Comparison of ENCODE assay signal across 21 cellular contexts in the genomic region with DNA sequence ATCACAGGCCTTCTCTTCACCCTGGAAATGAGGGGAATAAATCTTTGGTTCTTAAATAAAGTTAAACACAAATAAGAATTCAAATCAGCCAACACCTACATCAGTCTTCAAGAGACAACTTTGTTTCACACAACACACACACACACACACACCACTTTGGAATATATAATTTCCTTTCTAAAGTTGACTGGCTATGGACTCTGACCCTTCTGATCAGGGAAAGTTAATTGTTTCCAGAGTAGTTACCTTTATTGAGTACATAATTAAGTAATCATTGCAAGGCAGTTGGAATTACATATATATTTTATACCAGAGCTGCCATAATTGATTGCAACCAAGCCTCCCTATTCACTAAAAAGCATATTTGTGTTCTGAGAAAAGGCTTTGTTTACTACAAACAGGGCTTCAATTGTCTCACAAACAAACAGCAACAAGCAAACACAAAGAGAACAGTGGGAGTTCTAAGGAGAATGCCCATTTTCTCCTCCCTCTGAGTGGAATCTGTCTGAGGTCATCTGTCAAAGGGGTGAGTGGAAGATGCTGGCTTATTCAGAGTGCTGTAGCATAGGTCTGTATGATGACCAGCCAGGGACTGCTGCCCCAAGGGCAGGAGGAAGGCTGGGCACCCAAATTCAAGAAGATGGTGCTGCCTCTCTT.
DNase-seq lines count a peak whose midpoint lies in the region; ATAC-seq and TF ChIP-seq lines count a peak whose summit lies in the region.
"Had no signal": no experiment of that assay in that cellular context is flagged by ENCODE, and none has a peak within 500 bp of the region (broad histone marks: within the 10 kb centered on the region; RNA-seq: fewer than 3 reads in every experiment).

No MANE protein-coding gene starts in this region.

- H3K36me3 ChIP-seq in left ventricle myocardium inferior, result no peaks in the 10 kb centered on the region
- no peaks in the 10 kb centered on the region for H3K36me3 ChIP-seq in upper lobe of left lung
- H3K36me3 ChIP-seq in thyroid gland, result no peaks in the 10 kb centered on the region
- H3K36me3 ChIP-seq: left lung, stomach, upper lobe of right lung, WERI-Rb-1 had no signal

- H3K27me3 Mint-ChIP-seq in activated T-helper 2 cell treated with anti-CD3 and anti-CD28 coated beads, Interferon-gamma antibody, Interleukin-2, Interleukin-4, amounts not matched to agents 10 μg/mL and 5 μg/mL and 100 μg/mL, durations not matched to agents 14 hours and 24 hours and 36 hours (ENCODE audit: low read depth), result no peaks in the 10 kb centered on the region
- no peaks in the 10 kb centered on the region for H3K27me3 Mint-ChIP-seq in activated naive CD8-positive, alpha-beta T cell treated with anti-CD3 and anti-CD28 coated beads for 36 hours
- H3K27me3 Mint-ChIP-seq: activated CD4-positive, alpha-beta T cell treated with anti-CD3 and anti-CD28 coated beads, Interleukin-2, amount 10 ng/mL, durations not matched to agents 7 days and 5 days; activated naive CD4-positive, alpha-beta T cell treated with anti-CD3 and anti-CD28 coated beads, Interleukin-2, amount 10 ng/mL, durations not matched to agents 7 days and 5 days had no signal

- H3K4me1 ChIP-seq in left ventricle myocardium inferior, result peaks cover 65% of the 10 kb centered on the region
- H3K4me1 ChIP-seq in right cardiac atrium (ENCODE audit: control insufficient read depth, insufficient read depth, low read length), result peaks cover 20% of the 10 kb centered on the region
- H3K4me1 ChIP-seq in upper lobe of left lung, result peaks cover 15 to 20% (median 17%) of the 10 kb centered on the region in 4 donors
- peaks cover 0 to 10% of the 10 kb centered on the region in 2 donors for H3K4me1 ChIP-seq in thyroid gland
- H3K4me1 ChIP-seq: left lung had no signal

- intact Hi-C loops in left ventricle myocardium inferior (cut with micrococcal nuclease) (no loop called here), right cardiac atrium (cut with DNase I) (no loop called here), thyroid gland (cut with DNase I) (no loop called here)
- intact Hi-C loops in activated T-helper 2 cell treated with anti-CD3 and anti-CD28 coated beads, Interferon-gamma antibody, Interleukin-2, Interleukin-4, amounts not matched to agents 10 μg/mL and 5 μg/mL and 100 μg/mL, durations not matched to agents 14 hours and 24 hours and 36 hours (cut with micrococcal nuclease), result no loop called here

- H3K4me3 ChIP-seq in left ventricle myocardium inferior (no peak overlapping the region), right cardiac atrium (ENCODE audit: low read length) (no peak overlapping the region), upper lobe of left lung (no peak overlapping the region), thyroid gland (replicated peaks in 1 of 3) (no peak overlapping the region)
- H3K4me3 ChIP-seq: left lung, stomach, upper lobe of right lung had no signal

- no peaks in the 10 kb centered on the region for H3K36me3 Mint-ChIP-seq in activated T-helper 2 cell treated with anti-CD3 and anti-CD28 coated beads, Interferon-gamma antibody, Interleukin-2, Interleukin-4, amounts not matched to agents 10 μg/mL and 5 μg/mL and 100 μg/mL, durations not matched to agents 14 hours and 24 hours and 36 hours (ENCODE audit: low read depth)
- peaks cover 15% of the 10 kb centered on the region for H3K36me3 Mint-ChIP-seq in activated naive CD8-positive, alpha-beta T cell treated with anti-CD3 and anti-CD28 coated beads for 36 hours
- H3K36me3 Mint-ChIP-seq: activated naive CD4-positive, alpha-beta T cell treated with anti-CD3 and anti-CD28 coated beads, Interleukin-2, amount 10 ng/mL, durations not matched to agents 7 days and 5 days had no signal

- TF ChIP-seq POLR2A in upper lobe of left lung (IDR thresholded peaks at IDR 0.05), result no peak
- TF ChIP-seq POLR2A in thyroid gland (IDR thresholded peaks at IDR 0.05), result no peak

- no peak for TF ChIP-seq CTCF in left ventricle myocardium inferior (IDR thresholded peaks at IDR 0.05; ENCODE audit: borderline replicate concordance)
- TF ChIP-seq CTCF in upper lobe of left lung (IDR thresholded peaks at IDR 0.05), result no peak
- no peak for TF ChIP-seq CTCF in thyroid gland (IDR thresholded peaks at IDR 0.05)

- H3K9me3 ChIP-seq in left ventricle myocardium inferior (replicated peaks) (no peaks in the 10 kb centered on the region), right cardiac atrium (ENCODE audit: control insufficient read depth, low read length) (no peaks in the 10 kb centered on the region), upper lobe of left lung (no peaks in the 10 kb centered on the region), thyroid gland (no peaks in the 10 kb centered on the region)
- H3K9me3 ChIP-seq: left lung, stomach, upper lobe of right lung had no signal

- H3K27ac Mint-ChIP-seq in activated T-helper 2 cell treated with anti-CD3 and anti-CD28 coated beads, Interferon-gamma antibody, Interleukin-2, Interleukin-4, amounts not matched to agents 10 μg/mL and 5 μg/mL and 100 μg/mL, durations not matched to agents 14 hours and 24 hours and 36 hours, result no peak overlapping the region
- no peak overlapping the region for H3K27ac Mint-ChIP-seq in activated naive CD8-positive, alpha-beta T cell treated with anti-CD3 and anti-CD28 coated beads for 36 hours
- H3K27ac Mint-ChIP-seq: activated CD4-positive, alpha-beta T cell treated with anti-CD3 and anti-CD28 coated beads, Interleukin-2, amount 10 ng/mL, durations not matched to agents 7 days and 5 days; activated naive CD4-positive, alpha-beta T cell treated with anti-CD3 and anti-CD28 coated beads, Interleukin-2, amount 10 ng/mL, durations not matched to agents 7 days and 5 days; activated T-cell treated with anti-CD3 and anti-CD28 coated beads, Interleukin-2, amount 50 U/mL, for 72 hours; nephron progenitor cell had no signal

- no peak for ATAC-seq in right cardiac atrium
- no peak for ATAC-seq in upper lobe of left lung (ENCODE audit: low FRiP score in 2 of 2)
- ATAC-seq: activated T-cell treated with anti-CD3 and anti-CD28 coated beads, Interleukin-2, amount 50 U/mL, for 72 hours; left lung; upper lobe of right lung had no signal

- no peaks in the 10 kb centered on the region for H3K9me3 Mint-ChIP-seq in activated T-helper 2 cell treated with anti-CD3 and anti-CD28 coated beads, Interferon-gamma antibody, Interleukin-2, Interleukin-4, amounts not matched to agents 10 μg/mL and 5 μg/mL and 100 μg/mL, durations not matched to agents 14 hours and 24 hours and 36 hours
- H3K9me3 Mint-ChIP-seq in activated naive CD8-positive, alpha-beta T cell treated with anti-CD3 and anti-CD28 coated beads for 36 hours, result no peaks in the 10 kb centered on the region
- H3K9me3 Mint-ChIP-seq: activated CD4-positive, alpha-beta T cell treated with anti-CD3 and anti-CD28 coated beads, Interleukin-2, amount 10 ng/mL, durations not matched to agents 7 days and 5 days; activated naive CD4-positive, alpha-beta T cell treated with anti-CD3 and anti-CD28 coated beads, Interleukin-2, amount 10 ng/mL, durations not matched to agents 7 days and 5 days; activated T-cell treated with anti-CD3 and anti-CD28 coated beads, Interleukin-2, amount 50 U/mL, for 72 hours; nephron progenitor cell had no signal

- no peak for DNase-seq in left ventricle myocardium inferior
- no peak for DNase-seq in right cardiac atrium
- DNase-seq in foreskin melanocyte, result peak; percentile 48
- DNase-seq in midbrain (lab: John Stamatoyannopoulos, UW), result peak; percentile 63
- no peak for DNase-seq in upper lobe of left lung
- no peak for DNase-seq in activated T-helper 2 cell treated with anti-CD3 and anti-CD28 coated beads, Interferon-gamma antibody, Interleukin-2, Interleukin-4, amounts not matched to agents 10 μg/mL and 5 μg/mL and 100 μg/mL, durations not matched to agents 14 hours and 24 hours and 36 hours (ENCODE audit: low spot score)
- DNase-seq in activated naive CD8-positive, alpha-beta T cell treated with anti-CD3 and anti-CD28 coated beads for 36 hours, result no peak
- no peak for DNase-seq in thyroid gland
- DNase-seq: activated CD4-positive, alpha-beta T cell treated with anti-CD3 and anti-CD28 coated beads, Interleukin-2, amount 10 ng/mL, durations not matched to agents 7 days and 5 days; activated naive CD4-positive, alpha-beta T cell treated with anti-CD3 and anti-CD28 coated beads, Interleukin-2, amount 10 ng/mL, durations not matched to agents 7 days and 5 days; activated T-cell treated with anti-CD3 and anti-CD28 coated beads, Interleukin-2, amount 50 U/mL, for 72 hours; DMS79; left lung; NCI-H1048; NCI-H187 treated with DMSO at 0.1 percent for 48 hours; NCI-H2227 treated with DMSO at 0.1 percent for 48 hours; nephron progenitor cell; posterior cingulate gyrus; stomach; upper lobe of right lung had no signal

- H3K4me3 Mint-ChIP-seq in activated T-helper 2 cell treated with anti-CD3 and anti-CD28 coated beads, Interferon-gamma antibody, Interleukin-2, Interleukin-4, amounts not matched to agents 10 μg/mL and 5 μg/mL and 100 μg/mL, durations not matched to agents 14 hours and 24 hours and 36 hours (ENCODE audit: low read depth), result no peak overlapping the region
- H3K4me3 Mint-ChIP-seq in activated naive CD8-positive, alpha-beta T cell treated with anti-CD3 and anti-CD28 coated beads for 36 hours, result no peak overlapping the region
- H3K4me3 Mint-ChIP-seq: activated CD4-positive, alpha-beta T cell treated with anti-CD3 and anti-CD28 coated beads, Interleukin-2, amount 10 ng/mL, durations not matched to agents 7 days and 5 days; activated naive CD4-positive, alpha-beta T cell treated with anti-CD3 and anti-CD28 coated beads, Interleukin-2, amount 10 ng/mL, durations not matched to agents 7 days and 5 days; activated T-cell treated with anti-CD3 and anti-CD28 coated beads, Interleukin-2, amount 50 U/mL, for 72 hours; nephron progenitor cell had no signal

- TF ChIP-seq EP300 in upper lobe of left lung (IDR thresholded peaks at IDR 0.05), result no peak

- no peaks in the 10 kb centered on the region for H3K27me3 ChIP-seq in left ventricle myocardium inferior (ENCODE audit: low read depth)
- no peaks in the 10 kb centered on the region for H3K27me3 ChIP-seq in right cardiac atrium (ENCODE audit: control insufficient read depth, insufficient read depth)
- H3K27me3 ChIP-seq in upper lobe of left lung, result no peaks in the 10 kb centered on the region
- no peaks in the 10 kb centered on the region for H3K27me3 ChIP-seq in thyroid gland
- H3K27me3 ChIP-seq: left lung, stomach, upper lobe of right lung had no signal

- H3K27ac ChIP-seq in left ventricle myocardium inferior (replicated peaks) (peak overlapping the region; percentile 48), right cardiac atrium (ENCODE audit: low read length) (no peak overlapping the region), upper lobe of left lung (peak overlapping the region in 3 of 4 donors; percentile 8 to 53 (median 49)), thyroid gland (no peak overlapping the region)
- H3K27ac ChIP-seq: stomach, upper lobe of right lung, WERI-Rb-1 had no signal

- H3K4me1 Mint-ChIP-seq in activated T-helper 2 cell treated with anti-CD3 and anti-CD28 coated beads, Interferon-gamma antibody, Interleukin-2, Interleukin-4, amounts not matched to agents 10 μg/mL and 5 μg/mL and 100 μg/mL, durations not matched to agents 14 hours and 24 hours and 36 hours (ENCODE audit: low read depth), result no peaks in the 10 kb centered on the region
- no peaks in the 10 kb centered on the region for H3K4me1 Mint-ChIP-seq in activated naive CD8-positive, alpha-beta T cell treated with anti-CD3 and anti-CD28 coated beads for 36 hours
- H3K4me1 Mint-ChIP-seq: activated CD4-positive, alpha-beta T cell treated with anti-CD3 and anti-CD28 coated beads, Interleukin-2, amount 10 ng/mL, durations not matched to agents 7 days and 5 days; activated naive CD4-positive, alpha-beta T cell treated with anti-CD3 and anti-CD28 coated beads, Interleukin-2, amount 10 ng/mL, durations not matched to agents 7 days and 5 days had no signal

Comparison
In these comparisons a context has a peak if more than half of its experiments do, and no peak if none do; other contexts are left out.
1. H3K27ac ChIP-seq: peak in left ventricle myocardium inferior (single experiment) and upper lobe of left lung (3 of 4); none in right cardiac atrium (single experiment) and thyroid gland (0 of 3).
2. DNase-seq: peak in foreskin melanocyte (single experiment) and midbrain (single experiment); none in left ventricle myocardium inferior (single experiment), right cardiac atrium (0 of 3), upper lobe of left lung (0 of 2), activated T-helper 2 cell treated with anti-CD3 and anti-CD28 coated beads, Interferon-gamma antibody, Interleukin-2, Interleukin-4, amounts not matched to agents 10 μg/mL and 5 μg/mL and 100 μg/mL, durations not matched to agents 14 hours and 24 hours and 36 hours (single experiment), activated naive CD8-positive, alpha-beta T cell treated with anti-CD3 and anti-CD28 coated beads for 36 hours (single experiment) and thyroid gland (0 of 2).